10 cellular contexts compared by ENCODE assay signal in the genomic region with DNA sequence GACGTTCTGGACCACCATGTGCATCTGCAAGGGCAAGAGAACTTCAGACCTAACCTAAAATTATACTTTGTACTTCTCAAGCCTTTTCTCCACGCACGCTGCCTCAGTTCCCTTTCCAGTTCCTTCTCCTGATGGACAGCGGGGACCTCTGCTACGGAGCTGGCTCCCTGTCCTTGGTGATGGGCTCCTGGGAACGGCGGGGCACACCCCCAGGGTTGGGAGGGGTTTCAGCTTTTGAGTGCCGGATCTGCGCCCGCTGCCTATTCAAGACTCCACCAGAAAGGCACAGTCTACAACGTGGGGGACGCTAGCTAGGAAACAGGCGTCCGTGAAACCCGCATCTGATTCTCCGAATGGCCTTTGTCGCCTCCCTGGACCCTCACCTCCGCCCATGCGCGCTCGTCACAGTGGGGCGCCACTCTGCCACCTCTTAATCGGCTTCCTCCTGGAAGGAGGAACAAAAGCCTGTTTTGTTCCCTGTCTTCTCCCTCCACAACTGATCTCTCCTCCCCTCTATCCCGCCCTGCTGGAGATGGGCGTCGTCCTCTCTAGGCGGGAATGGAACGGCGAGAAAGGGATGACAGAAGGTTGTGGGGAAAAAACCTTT. TPM values are rescaled to one million over a fixed set of nuclear protein-coding genes. Genes with fewer than 3 reads are reported as not detected.
DNase-seq lines count a peak whose midpoint lies in the region; ATAC-seq and TF ChIP-seq lines count a peak whose summit lies in the region.
"Had no signal": no experiment of that assay in that cellular context is flagged by ENCODE, and none has a peak within 500 bp of the region (broad histone marks: within the 10 kb centered on the region; RNA-seq: fewer than 3 reads in every experiment).

No MANE protein-coding gene starts in this region.

- H3K4me3 ChIP-seq in HUES6 (ENCODE audit: low read depth, low read length) (peak overlapping the region; percentile 66), RWPE2 (ENCODE audit: severe bottlenecking) (no peak overlapping the region), iPS-15b (ENCODE audit: low read depth, low read length) (peak overlapping the region; percentile 81), smooth muscle cell (peak overlapping the region; percentile 35)

- H3F3A ChIP-seq in smooth muscle cell (ENCODE audit: low read depth), result no peaks in the 10 kb centered on the region

- no peaks in the 10 kb centered on the region for H3K79me2 ChIP-seq in smooth muscle cell (ENCODE audit: low read depth)

- no peaks in the 10 kb centered on the region for H3K36me3 ChIP-seq in HUES6 (ENCODE audit: control insufficient read depth, insufficient read depth, low read length)
- no peaks in the 10 kb centered on the region for H3K36me3 ChIP-seq in RWPE2 (ENCODE audit: low read depth)
- H3K36me3 ChIP-seq in iPS-15b (ENCODE audit: control insufficient read depth, insufficient read depth, low read length), result no peaks in the 10 kb centered on the region
- H3K36me3 ChIP-seq in smooth muscle cell (ENCODE audit: low read depth), result no peaks in the 10 kb centered on the region

- H3K4me1 ChIP-seq in HUES6 (ENCODE audit: control insufficient read depth, insufficient read depth, low read length), result peaks cover 13% of the 10 kb centered on the region; the same call in 1 of the 2 replicates
- no peaks in the 10 kb centered on the region for H3K4me1 ChIP-seq in RWPE2 (ENCODE audit: insufficient read depth, poor library complexity, severe bottlenecking)
- H3K4me1 ChIP-seq in iPS-15b (ENCODE audit: control insufficient read depth, insufficient read depth, low read length), result peaks cover 5% of the 10 kb centered on the region
- H3K4me1 ChIP-seq in smooth muscle cell (ENCODE audit: low read depth), result peaks cover 4% of the 10 kb centered on the region

- no peaks in the 10 kb centered on the region for H4K20me1 ChIP-seq in smooth muscle cell (ENCODE audit: low read depth)

- WGBS in smooth muscle cell (ENCODE audit: low lambda C conversion rate), result 4% methylated on average over 29 of the region's 29 CpGs

- peak overlapping the region; percentile 79 for H3K4me2 ChIP-seq in smooth muscle cell

- TF ChIP-seq CTCF in RWPE2 (IDR thresholded peaks at IDR 0.05; ENCODE audit: poor library complexity, severe bottlenecking) (no peak), smooth muscle cell (IDR thresholded peaks at IDR 0.05; ENCODE audit: borderline replicate concordance, insufficient read depth, poor library complexity, severe bottlenecking) (no peak)

- H3K9me3 ChIP-seq in HUES6 (ENCODE audit: control insufficient read depth, insufficient read depth, low read depth, low read length) (no peaks in the 10 kb centered on the region), RWPE2 (ENCODE audit: severe bottlenecking) (no peaks in the 10 kb centered on the region), iPS-15b (ENCODE audit: control insufficient read depth, insufficient read depth, low read length) (no peaks in the 10 kb centered on the region), smooth muscle cell (replicated peaks; ENCODE audit: low read depth) (no peaks in the 10 kb centered on the region)

- H3K9ac ChIP-seq in HUES6 (ENCODE audit: low read length) (peak overlapping the region; percentile 37), iPS-15b (ENCODE audit: low read depth, low read length) (no peak overlapping the region), smooth muscle cell (ENCODE audit: low read depth) (no peak overlapping the region)

- peak; percentile 19; the same call in 1 of the 3 replicates for ATAC-seq in RWPE2 (ENCODE audit: low read depth)
- no peak for ATAC-seq in GM19035 (IDR thresholded peaks at IDR 0.05; ENCODE audit: unreplicated experiment)
- ATAC-seq in HG03439 (IDR thresholded peaks at IDR 0.05; ENCODE audit: unreplicated experiment), result no peak
- no peak for ATAC-seq in activated CD4-positive, CD25-positive, alpha-beta regulatory T cell treated with anti-CD3 and anti-CD28 coated beads, Interleukin-2, amount 50 U/mL, for 24 hours

- H3K27ac ChIP-seq in HUES6 (ENCODE audit: low read depth, low read length) (no peak overlapping the region), RWPE2 (ENCODE audit: poor library complexity, severe bottlenecking) (no peak overlapping the region), smooth muscle cell (ENCODE audit: low read depth) (no peak overlapping the region)

- peak overlapping the region; percentile 3 for H2AFZ ChIP-seq in smooth muscle cell (ENCODE audit: low read depth)

- no peak for DNase-seq in RWPE2 (ENCODE audit: low spot score)
- DNase-seq in smooth muscle cell (lab: John Stamatoyannopoulos, UW; ENCODE audit: unreplicated experiment), result no peak
- DNase-seq: activated effector memory CD4-positive, alpha-beta T cell treated with anti-CD3 and anti-CD28 coated beads, Interleukin-2, amount 50 U/mL, for 16 hours; GF-D8 had no signal

- H3K27me3 ChIP-seq in HUES6 (ENCODE audit: control insufficient read depth, insufficient read depth, low read length) (peaks cover 47% of the 10 kb centered on the region), RWPE2 (ENCODE audit: insufficient read depth, poor library complexity, severe bottlenecking) (peaks cover 48% of the 10 kb centered on the region), iPS-15b (ENCODE audit: control insufficient read depth, insufficient read depth, low read length) (peaks cover 40% of the 10 kb centered on the region), smooth muscle cell (ENCODE audit: low read depth) (peaks cover 70% of the 10 kb centered on the region)

RNA-seq across cellular contexts. Expression of a gene that starts 2.2 kb away (rescaled TPM):
- not detected in 2 replicates for total RNA-seq in smooth muscle cell
- not detected in 2 replicates for polyA plus RNA-seq in smooth muscle cell
- total RNA-seq: endothelial cell of umbilical vein had no signal
- polyA plus RNA-seq: endothelial cell of umbilical vein had no signal
